3 cellular contexts compared by ENCODE assay signal in the genomic region with DNA sequence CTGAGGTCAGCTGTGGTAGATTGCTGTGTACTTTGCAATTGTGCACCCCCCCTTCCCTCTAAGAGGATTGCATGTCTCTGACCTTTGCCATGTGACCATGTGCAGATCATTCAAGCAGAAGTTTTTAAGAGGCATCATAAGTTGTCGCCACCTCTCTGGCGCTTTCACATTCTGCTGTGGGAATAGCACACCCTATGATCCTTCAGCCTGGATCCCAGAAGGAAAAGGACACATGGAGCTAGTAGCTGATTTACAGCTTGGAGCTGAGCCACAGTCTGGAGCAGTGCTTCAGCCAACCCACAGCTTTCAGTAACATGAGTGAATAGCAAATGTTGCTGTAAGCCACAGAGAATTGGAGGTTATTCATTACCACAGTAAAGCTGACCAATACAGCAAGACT.
TF ChIP-seq lines count a peak whose summit lies in the region.

No MANE protein-coding gene starts in this region.

TF ChIP-seq in liver, 16 proteins besides CTCF, POLR2A, EP300 and RAD21 (continued from another document):
- TF ChIP-seq EGR1 (IDR thresholded peaks at IDR 0.05; ENCODE audit: low read depth in 2 of 2) (no peak), NR2F2 (IDR thresholded peaks at IDR 0.05) (peak; percentile 36), SP1 (IDR thresholded peaks at IDR 0.05) (peak; percentile 29)
TF ChIP-seq in liver: peak in this region for 2.

TF ChIP-seq in HepG2, 621 proteins besides CTCF, POLR2A, EP300 and RAD21:
- TF ChIP-seq, protein P1, sequence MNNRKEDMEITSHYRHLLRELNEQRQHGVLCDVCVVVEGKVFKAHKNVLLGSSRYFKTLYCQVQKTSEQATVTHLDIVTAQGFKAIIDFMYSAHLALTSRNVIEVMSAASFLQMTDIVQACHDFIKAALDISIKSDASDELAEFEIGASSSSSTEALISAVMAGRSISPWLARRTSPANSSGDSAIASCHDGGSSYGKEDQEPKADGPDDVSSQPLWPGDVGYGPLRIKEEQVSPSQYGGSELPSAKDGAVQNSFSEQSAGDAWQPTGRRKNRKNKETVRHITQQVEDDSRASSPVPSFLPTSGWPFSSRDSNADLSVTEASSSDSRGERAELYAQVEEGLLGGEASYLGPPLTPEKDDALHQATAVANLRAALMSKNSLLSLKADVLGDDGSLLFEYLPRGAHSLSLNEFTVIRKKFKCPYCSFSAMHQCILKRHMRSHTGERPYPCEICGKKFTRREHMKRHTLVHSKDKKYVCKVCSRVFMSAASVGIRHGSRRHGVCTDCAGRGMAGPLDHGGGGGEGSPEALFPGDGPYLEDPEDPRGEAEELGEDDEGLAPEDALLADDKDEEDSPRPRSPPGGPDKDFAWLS (CRISPR knock-in tag; IDR thresholded peaks at IDR 0.05; ENCODE audit: borderline replicate concordance): no peak
- no peak for TF ChIP-seq HOXA5 (CRISPR knock-in tag; IDR thresholded peaks at IDR 0.05)

TF ChIP-seq in GM12878, 131 proteins besides CTCF, POLR2A, EP300 and RAD21 (continued from another document):
- TF ChIP-seq NKRF (conservative IDR thresholded peaks at IDR 0.05): no peak
- TF ChIP-seq POLR2AphosphoS2 (IDR thresholded peaks at IDR 0.05; ENCODE audit: low read depth, low read length): no peak
